17 cellular contexts compared by ENCODE assay signal in genomic region chr1:229137274-229137673, GRCh38.
A peak's percentile ranks its signal among the peaks of the same experiment; 100 is the strongest.
DNase-seq lines count a peak whose midpoint lies in the region; ATAC-seq and TF ChIP-seq lines count a peak whose summit lies in the region.
"Had no signal": no experiment of that assay in that cellular context is flagged by ENCODE, and none has a peak within 500 bp of the region (broad histone marks: within the 10 kb centered on the region; RNA-seq: fewer than 3 reads in every experiment).

No MANE protein-coding gene starts in this region.

- peaks cover 47% of the 10 kb centered on the region for H3K4me1 Mint-ChIP-seq in activated naive CD8-positive, alpha-beta T cell (ENCODE audit: low read depth)
- peaks cover 58% of the 10 kb centered on the region for H3K4me1 Mint-ChIP-seq in activated naive CD8-positive, alpha-beta T cell treated with anti-CD3 and anti-CD28 coated beads, Interleukin-2, amount 50 U/mL, for 24 hours
- H3K4me1 Mint-ChIP-seq in Caco-2 (ENCODE audit: low read depth, unreplicated experiment), result peaks cover 11% of the 10 kb centered on the region

- TF ChIP-seq CTCF in Loucy (conservative IDR thresholded peaks at IDR 0.05; ENCODE audit: low read length) (no peak), left lung (IDR thresholded peaks at IDR 0.05) (no peak), Peyer's patch (IDR thresholded peaks at IDR 0.05) (no peak), Caco-2 (IDR thresholded peaks at IDR 0.05; ENCODE audit: insufficient read depth in 1 of 2, low read depth in 1 of 2, low read length in 1 of 2, severe bottlenecking in 1 of 2, unreplicated experiment in 1 of 2) (no peak)

- H3K9ac ChIP-seq in Loucy (ENCODE audit: low read depth, low read length, poor library complexity, severe bottlenecking), result peak overlapping the region; percentile 56
- H3K9ac ChIP-seq: KMS-11 had no signal

- H3K27me3 ChIP-seq in Loucy (ENCODE audit: insufficient read depth, low read length, poor library complexity, severe bottlenecking) (no peaks in the 10 kb centered on the region), left lung (no peaks in the 10 kb centered on the region), Peyer's patch (no peaks in the 10 kb centered on the region), Caco-2 (replicated peaks; ENCODE audit: control insufficient read depth, insufficient read depth, low read length) (no peaks in the 10 kb centered on the region)

- peaks cover 61% of the 10 kb centered on the region for H3K4me1 ChIP-seq in Loucy (ENCODE audit: insufficient read depth, low read length, poor library complexity, severe bottlenecking)
- H3K4me1 ChIP-seq in left lung, result peaks cover 0 to 25% of the 10 kb centered on the region in 2 donors
- no peaks in the 10 kb centered on the region for H3K4me1 ChIP-seq in Peyer's patch
- H3K4me1 ChIP-seq in Caco-2, result peaks cover 25% of the 10 kb centered on the region

- H3K9me2 ChIP-seq in Loucy (replicated peaks; ENCODE audit: low read depth, low read length), result no peaks in the 10 kb centered on the region

- H3K4me3 ChIP-seq in Loucy (ENCODE audit: low read length, poor library complexity, severe bottlenecking), result peak overlapping the region; percentile 1
- no peak overlapping the region for H3K4me3 ChIP-seq in left lung
- H3K4me3 ChIP-seq in Peyer's patch, result no peak overlapping the region
- no peak overlapping the region for H3K4me3 ChIP-seq in Caco-2 (ENCODE audit: low read depth, low read length)

- POLR2A ChIA-PET in Caco-2 (lab: Charles Lee), result no interaction called here

- H3K36me3 Mint-ChIP-seq in activated naive CD8-positive, alpha-beta T cell, result peaks cover 10% of the 10 kb centered on the region
- H3K36me3 Mint-ChIP-seq in activated naive CD8-positive, alpha-beta T cell treated with anti-CD3 and anti-CD28 coated beads, Interleukin-2, amount 50 U/mL, for 24 hours (ENCODE audit: low read depth), result peaks cover 11% of the 10 kb centered on the region
- H3K36me3 Mint-ChIP-seq in Caco-2 (ENCODE audit: insufficient read depth, unreplicated experiment), result no peaks in the 10 kb centered on the region

- H3K79me2 ChIP-seq in Loucy (ENCODE audit: insufficient read depth, low read length), result no peaks in the 10 kb centered on the region

- H3K27me3 Mint-ChIP-seq in activated naive CD8-positive, alpha-beta T cell, result no peaks in the 10 kb centered on the region
- no peaks in the 10 kb centered on the region for H3K27me3 Mint-ChIP-seq in activated naive CD8-positive, alpha-beta T cell treated with anti-CD3 and anti-CD28 coated beads, Interleukin-2, amount 50 U/mL, for 24 hours
- H3K27me3 Mint-ChIP-seq in Caco-2 (ENCODE audit: insufficient read depth, unreplicated experiment), result no peaks in the 10 kb centered on the region

- H3K9me3 ChIP-seq in Loucy (ENCODE audit: insufficient read depth, low read depth, low read length) (peaks cover 12% of the 10 kb centered on the region; the same call in 1 of the 2 replicates), left lung (peaks cover 0 to 12% of the 10 kb centered on the region in 2 donors), Peyer's patch (peaks cover 0 to 8% (median 3%) of the 10 kb centered on the region in 4 donors), Caco-2 (peaks cover 13% of the 10 kb centered on the region; the same call in 1 of the 2 replicates)

- H2AFZ ChIP-seq in Loucy (ENCODE audit: low read length), result no peak overlapping the region

- H3K27ac Mint-ChIP-seq in activated naive CD8-positive, alpha-beta T cell, result peak overlapping the region; percentile 24
- H3K27ac Mint-ChIP-seq in activated naive CD8-positive, alpha-beta T cell treated with anti-CD3 and anti-CD28 coated beads, Interleukin-2, amount 50 U/mL, for 24 hours, result no peak overlapping the region
- H3K27ac Mint-ChIP-seq in Caco-2 (ENCODE audit: unreplicated experiment), result no peak overlapping the region

- no peak for TF ChIP-seq POLR2A in Peyer's patch (IDR thresholded peaks at IDR 0.05)

- H3K36me3 ChIP-seq in Loucy (ENCODE audit: insufficient read depth, low read length), result no peaks in the 10 kb centered on the region
- no peaks in the 10 kb centered on the region for H3K36me3 ChIP-seq in left lung
- no peaks in the 10 kb centered on the region for H3K36me3 ChIP-seq in Peyer's patch
- H3K36me3 ChIP-seq in Caco-2 (ENCODE audit: control insufficient read depth, insufficient read depth, low read length), result no peaks in the 10 kb centered on the region

- no peak overlapping the region for H3K4me3 Mint-ChIP-seq in activated naive CD8-positive, alpha-beta T cell
- H3K4me3 Mint-ChIP-seq in activated naive CD8-positive, alpha-beta T cell treated with anti-CD3 and anti-CD28 coated beads, Interleukin-2, amount 50 U/mL, for 24 hours, result no peak overlapping the region
- H3K4me3 Mint-ChIP-seq in Caco-2 (ENCODE audit: unreplicated experiment), result no peak overlapping the region

- H4K20me1 ChIP-seq in Loucy (ENCODE audit: insufficient read depth, low read length, poor library complexity, severe bottlenecking), result no peaks in the 10 kb centered on the region

- intact Hi-C loops in left lung (cut with DNase I) (no loop called here), Caco-2 (cut with micrococcal nuclease; ENCODE audit: unreplicated experiment) (no loop called here)

- no TSS peak for BruUV-seq in Caco-2 (replicated peaks; lab: Mats Ljungman, UMichigan)

- no peak overlapping the region for H3K27ac ChIP-seq in left lung
- H3K27ac ChIP-seq in Peyer's patch, result no peak overlapping the region
- H3K27ac ChIP-seq: KMS-11 had no signal

- CTCF ChIA-PET in Caco-2 (lab: Charles Lee), result no interaction called here

- H3K4me2 ChIP-seq in Loucy (ENCODE audit: low read depth, low read length, poor library complexity, severe bottlenecking), result peak overlapping the region; percentile 47
- H3K4me2 ChIP-seq: KMS-11 had no signal

- 0 out of 2 replicates have a peak, but pooled peaks cover 5% of the 10 kb centered on the region for H3F3A ChIP-seq in Loucy (ENCODE audit: low read depth)

- DNase-seq in activated naive CD8-positive, alpha-beta T cell treated with anti-CD3 and anti-CD28 coated beads, Interleukin-2, amount 50 U/mL, for 24 hours, result no peak
- DNase-seq in left lung, result no peak
- no peak for DNase-seq in NCI-H187 treated with DMSO at 0.1 percent for 48 hours (lab: John Stamatoyannopoulos, UW)
- no peak for DNase-seq in Peyer's patch
- no peak for DNase-seq in Caco-2
- DNase-seq: C1 segment of cervical spinal cord, DMS53, GOT3, MM.1S, NCI-H1930, NCI-H2171, NCI-H446 had no signal

- ATAC-seq in activated naive CD8-positive, alpha-beta T cell treated with anti-CD3 and anti-CD28 coated beads, Interleukin-2, amount 50 U/mL, for 24 hours, result no peak
- ATAC-seq in left lung, result peak; percentile 44
- ATAC-seq in HG03571 (IDR thresholded peaks at IDR 0.05; ENCODE audit: unreplicated experiment), result no peak
- ATAC-seq: Panc1 had no signal

- H3K9me3 Mint-ChIP-seq in activated naive CD8-positive, alpha-beta T cell (ENCODE audit: low read depth), result no peaks in the 10 kb centered on the region
- peaks cover 32% of the 10 kb centered on the region for H3K9me3 Mint-ChIP-seq in activated naive CD8-positive, alpha-beta T cell treated with anti-CD3 and anti-CD28 coated beads, Interleukin-2, amount 50 U/mL, for 24 hours
- H3K9me3 Mint-ChIP-seq in Caco-2 (ENCODE audit: unreplicated experiment), result peaks cover 22% of the 10 kb centered on the region
